In genomic region chr5:133287500-133287899, GRCh38 we compare ENCODE assay signal across 8 cellular contexts.
A peak's percentile ranks its signal among the peaks of the same experiment; 100 is the strongest.
DNase-seq lines count a peak whose midpoint lies in the region; ATAC-seq lines count a peak whose summit lies in the region.

No MANE protein-coding gene starts in this region.

- H3K27ac Mint-ChIP-seq in activated naive CD8-positive, alpha-beta T cell treated with anti-CD3 and anti-CD28 coated beads for 36 hours = no peak overlapping the region

- ATAC-seq in left colon (peak; percentile 62), HG02981 (IDR thresholded peaks at IDR 0.05; ENCODE audit: unreplicated experiment) (no peak)

- DNase-seq in NOMO-1 treated with DMSO at 0.1 percent for 48 hours (lab: John Stamatoyannopoulos, UW; ENCODE audit: unreplicated experiment) (peak; percentile 38), NOMO-1 treated with dmso at 0.1 percent for 144 hours (lab: John Stamatoyannopoulos, UW; ENCODE audit: unreplicated experiment) (no peak), NCI-H524 treated with DMSO at 0.1 percent for 48 hours (lab: John Stamatoyannopoulos, UW) (peak; percentile 0), left colon (peak in 1 of 2 donors; percentile 60), superior temporal gyrus (ENCODE audit: extremely low spot score) (peak; percentile 62), COLO829 (ENCODE audit: low spot score) (no peak)
- DNase-seq in activated naive CD8-positive, alpha-beta T cell treated with anti-CD3 and anti-CD28 coated beads for 36 hours = peak; percentile 20

- intact Hi-C loops in left colon (cut with DNase I, micrococcal nuclease) = loop anchor here in 1 of 2 donors (5.0 kb wide), 1 partner anchor 175 kb away; no protein-coding TSS in a partner anchor

- H3K4me3 Mint-ChIP-seq in activated naive CD8-positive, alpha-beta T cell treated with anti-CD3 and anti-CD28 coated beads for 36 hours = no peak overlapping the region

- H3K27me3 Mint-ChIP-seq in activated naive CD8-positive, alpha-beta T cell treated with anti-CD3 and anti-CD28 coated beads for 36 hours = no peaks in the 10 kb centered on the region

- no peaks in the 10 kb centered on the region for H3K36me3 Mint-ChIP-seq in activated naive CD8-positive, alpha-beta T cell treated with anti-CD3 and anti-CD28 coated beads for 36 hours

- no peaks in the 10 kb centered on the region for H3K4me1 Mint-ChIP-seq in activated naive CD8-positive, alpha-beta T cell treated with anti-CD3 and anti-CD28 coated beads for 36 hours

- H3K9me3 Mint-ChIP-seq in activated naive CD8-positive, alpha-beta T cell treated with anti-CD3 and anti-CD28 coated beads for 36 hours = no peaks in the 10 kb centered on the region

Comparison
In these comparisons a context has a peak if more than half of its experiments do, and no peak if none do; other contexts are left out.
1. DNase-seq: peak in NOMO-1 treated with DMSO at 0.1 percent for 48 hours (single experiment), NCI-H524 treated with DMSO at 0.1 percent for 48 hours (single experiment), activated naive CD8-positive, alpha-beta T cell treated with anti-CD3 and anti-CD28 coated beads for 36 hours (single experiment) and superior temporal gyrus (single experiment); none in NOMO-1 treated with dmso at 0.1 percent for 144 hours (single experiment) and COLO829 (single experiment).